ENCODE assay signal across 6 cellular contexts in genomic region chr12:57090924-57091632, GRCh38.
DNase-seq lines count a peak whose midpoint lies in the region; ATAC-seq, FAIRE-seq and TF ChIP-seq lines count a peak whose summit lies in the region.

No MANE protein-coding gene starts in this region.

- no peak for DNase-seq in DND-41
- no peak for DNase-seq in astrocyte of the spinal cord (ENCODE audit: low read depth, low spot score)
- no peak for DNase-seq in RCC 7860 (ENCODE audit: low spot score)
- DNase-seq in activated effector memory CD4-positive, alpha-beta T cell treated with anti-CD3 and anti-CD28 coated beads, Interleukin-2, amount 50 U/mL, for 16 hours, result no peak

- ATAC-seq in DND-41 (ENCODE audit: insufficient read depth, low read depth) (no peak), GM21528 (IDR thresholded peaks at IDR 0.05; ENCODE audit: low FRiP score, unreplicated experiment) (no peak)

- H2AFZ ChIP-seq in DND-41 (ENCODE audit: low read depth, low read length), result no peak overlapping the region

- peaks cover 16% of the 10 kb centered on the region for H4K20me1 ChIP-seq in DND-41 (ENCODE audit: insufficient read depth, low read length)

- peaks cover 45% of the 10 kb centered on the region for H3K36me3 ChIP-seq in DND-41 (ENCODE audit: insufficient read depth, low read length)

- no peaks in the 10 kb centered on the region for H3K27me3 ChIP-seq in DND-41 (ENCODE audit: insufficient read depth, low read length, poor library complexity)

- H3K27ac ChIP-seq in DND-41 (ENCODE audit: low read length), result no peak overlapping the region

- H3K27me3 Mint-ChIP-seq in nephron (ENCODE audit: low read depth), result no peaks in the 10 kb centered on the region

- FAIRE-seq in RCC 7860 (lab: Jason Lieb, UNC), result no peak

- in situ Hi-C loops in astrocyte of the spinal cord (cut with HindIII; ENCODE audit: low sequenced_read_pairs), result no loop called here

- H3K4me1 ChIP-seq in DND-41 (ENCODE audit: insufficient read depth, low read length), result peaks cover 30% of the 10 kb centered on the region

- H3K4me3 ChIP-seq in DND-41 (ENCODE audit: low read depth in 1 of 2, low read length in 2 of 2) (no peak overlapping the region), astrocyte of the spinal cord (ENCODE audit: low read depth, low read length) (peak overlapping the region; percentile 87)

- H3K27ac Mint-ChIP-seq in nephron, result peak overlapping the region; percentile 72 to 97 (median 92)

- H3K4me1 Mint-ChIP-seq in nephron, result peaks cover 65% of the 10 kb centered on the region

- no peaks in the 10 kb centered on the region for H3K9me3 Mint-ChIP-seq in nephron

- TF ChIP-seq CTCF in DND-41 (IDR thresholded peaks at IDR 0.05; ENCODE audit: borderline replicate concordance, extremely low read depth, low read length, poor library complexity, severe bottlenecking) (no peak), astrocyte of the spinal cord (IDR thresholded peaks at IDR 0.05; ENCODE audit: low read depth, low read length) (peak; percentile 9), nephron (IDR thresholded peaks at IDR 0.05; ENCODE audit: unreplicated experiment in 3 of 3) (no peak)

- peaks cover 48% of the 10 kb centered on the region for H3K36me3 Mint-ChIP-seq in nephron (ENCODE audit: low read depth)

- H3K9ac ChIP-seq in DND-41 (ENCODE audit: low read depth, low read length), result no peak overlapping the region

- peak overlapping the region; percentile 92 to 98 (median 98) for H3K4me3 Mint-ChIP-seq in nephron

- no peaks in the 10 kb centered on the region for H3K9me3 ChIP-seq in DND-41 (ENCODE audit: insufficient read depth, low read length, severe bottlenecking)

- peaks cover 11% of the 10 kb centered on the region for H3K79me2 ChIP-seq in DND-41 (ENCODE audit: insufficient read depth, low read length)

- 0 out of 2 replicates have a peak overlapping the region, but pooled peaks have one; percentile 21 for H3K4me2 ChIP-seq in DND-41 (ENCODE audit: insufficient read depth, low read length)
